Comparison of ENCODE assay signal across 1 cellular context in genomic region chr20:55471052-55472006, GRCh38.
TF ChIP-seq lines count a peak whose summit lies in the region.

No MANE protein-coding gene starts in this region.

TF ChIP-seq in HepG2, 621 proteins besides CTCF, POLR2A, EP300 and RAD21 (continued from another document):
- TF ChIP-seq AKNA (CRISPR knock-in tag; IDR thresholded peaks at IDR 0.05; ENCODE audit: borderline replicate concordance) (no peak), ZNF598 (CRISPR knock-in tag; IDR thresholded peaks at IDR 0.05; ENCODE audit: borderline replicate concordance) (no peak), AKAP8 (CRISPR knock-in tag; IDR thresholded peaks at IDR 0.05) (no peak), PBX3 (CRISPR knock-in tag; IDR thresholded peaks at IDR 0.05; ENCODE audit: borderline replicate concordance) (no peak), JUN (CRISPR knock-in tag; IDR thresholded peaks at IDR 0.05) (peak; percentile 82), SOX5 (CRISPR knock-in tag; IDR thresholded peaks at IDR 0.05; ENCODE audit: borderline replicate concordance) (peak; percentile 96), ZKSCAN5 (CRISPR knock-in tag; IDR thresholded peaks at IDR 0.05) (no peak), HDAC1 (CRISPR knock-in tag; IDR thresholded peaks at IDR 0.05) (peak; percentile 37; the same call in 1 of the 2 replicates), ZNF83 (CRISPR knock-in tag; IDR thresholded peaks at IDR 0.05; ENCODE audit: borderline replicate concordance) (no peak), ZNF644 (CRISPR knock-in tag; IDR thresholded peaks at IDR 0.05; ENCODE audit: low read depth) (0 out of 2 replicates have a peak, but pooled peaks have one; percentile 56), SRSF4 (IDR thresholded peaks at IDR 0.05; ENCODE audit: low read depth, low read length, poor library complexity, severe bottlenecking) (no peak), ZXDC (CRISPR knock-in tag; IDR thresholded peaks at IDR 0.05) (no peak), PCBP1 (IDR thresholded peaks at IDR 0.05; ENCODE audit: borderline replicate concordance, low read depth, low read length) (no peak), ZNF768 (CRISPR knock-in tag; IDR thresholded peaks at IDR 0.05) (no peak), MBNL3 (CRISPR knock-in tag; conservative IDR thresholded peaks at IDR 0.05) (no peak), ZNF772 (CRISPR knock-in tag; IDR thresholded peaks at IDR 0.05) (no peak), ZNF563 (CRISPR knock-in tag; IDR thresholded peaks at IDR 0.05) (no peak), PAWR (CRISPR knock-in tag; IDR thresholded peaks at IDR 0.05; ENCODE audit: borderline replicate concordance) (no peak), SMC3 (IDR thresholded peaks at IDR 0.05; ENCODE audit: low read length) (peak; percentile 16; the same call in 1 of the 2 replicates), RARG (CRISPR knock-in tag; IDR thresholded peaks at IDR 0.05; ENCODE audit: low read depth) (no peak), JUND (CRISPR knock-in tag; IDR thresholded peaks at IDR 0.05) (no peak), ZNF382 (CRISPR knock-in tag; IDR thresholded peaks at IDR 0.05; ENCODE audit: borderline replicate concordance) (no peak), MYC (CRISPR knock-in tag; IDR thresholded peaks at IDR 0.05; ENCODE audit: borderline replicate concordance) (no peak), NR1H2 (CRISPR knock-in tag; IDR thresholded peaks at IDR 0.05; ENCODE audit: borderline replicate concordance, low read depth) (no peak), ZNF703 (CRISPR knock-in tag; IDR thresholded peaks at IDR 0.05; ENCODE audit: borderline replicate concordance) (0 out of 2 replicates have a peak, but pooled peaks have one; percentile 29), ZNF777 (CRISPR knock-in tag; IDR thresholded peaks at IDR 0.05) (no peak), SP140L (CRISPR knock-in tag; IDR thresholded peaks at IDR 0.05; ENCODE audit: borderline replicate concordance) (peak; percentile 78)
